Comparison of ENCODE assay signal across 1 cellular context in the genomic region with DNA sequence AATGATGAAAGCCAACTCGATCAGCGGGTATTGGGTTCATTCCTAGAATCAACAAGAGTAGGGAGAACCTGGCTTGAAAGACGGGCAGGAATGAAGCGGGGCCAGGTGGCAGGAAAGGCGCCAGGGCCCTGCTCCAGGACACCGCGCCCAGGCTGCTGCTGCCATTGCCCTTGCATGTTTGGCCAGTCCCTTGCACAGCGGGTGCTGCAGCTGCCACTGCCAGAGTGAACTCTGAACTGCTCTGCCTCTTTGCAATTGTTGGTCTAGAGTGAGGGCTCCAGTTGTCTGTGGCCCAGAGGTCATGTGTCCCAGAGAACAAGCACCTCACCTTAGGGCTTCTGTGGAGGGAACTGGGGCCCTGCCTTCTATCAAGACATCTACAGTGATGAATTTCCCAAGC.
TF ChIP-seq lines count a peak whose summit lies in the region.

No MANE protein-coding gene starts in this region.

TF ChIP-seq in HepG2, 621 proteins besides CTCF, POLR2A, EP300 and RAD21 (continued from another document and continues in another):
- TF ChIP-seq, protein P1, sequence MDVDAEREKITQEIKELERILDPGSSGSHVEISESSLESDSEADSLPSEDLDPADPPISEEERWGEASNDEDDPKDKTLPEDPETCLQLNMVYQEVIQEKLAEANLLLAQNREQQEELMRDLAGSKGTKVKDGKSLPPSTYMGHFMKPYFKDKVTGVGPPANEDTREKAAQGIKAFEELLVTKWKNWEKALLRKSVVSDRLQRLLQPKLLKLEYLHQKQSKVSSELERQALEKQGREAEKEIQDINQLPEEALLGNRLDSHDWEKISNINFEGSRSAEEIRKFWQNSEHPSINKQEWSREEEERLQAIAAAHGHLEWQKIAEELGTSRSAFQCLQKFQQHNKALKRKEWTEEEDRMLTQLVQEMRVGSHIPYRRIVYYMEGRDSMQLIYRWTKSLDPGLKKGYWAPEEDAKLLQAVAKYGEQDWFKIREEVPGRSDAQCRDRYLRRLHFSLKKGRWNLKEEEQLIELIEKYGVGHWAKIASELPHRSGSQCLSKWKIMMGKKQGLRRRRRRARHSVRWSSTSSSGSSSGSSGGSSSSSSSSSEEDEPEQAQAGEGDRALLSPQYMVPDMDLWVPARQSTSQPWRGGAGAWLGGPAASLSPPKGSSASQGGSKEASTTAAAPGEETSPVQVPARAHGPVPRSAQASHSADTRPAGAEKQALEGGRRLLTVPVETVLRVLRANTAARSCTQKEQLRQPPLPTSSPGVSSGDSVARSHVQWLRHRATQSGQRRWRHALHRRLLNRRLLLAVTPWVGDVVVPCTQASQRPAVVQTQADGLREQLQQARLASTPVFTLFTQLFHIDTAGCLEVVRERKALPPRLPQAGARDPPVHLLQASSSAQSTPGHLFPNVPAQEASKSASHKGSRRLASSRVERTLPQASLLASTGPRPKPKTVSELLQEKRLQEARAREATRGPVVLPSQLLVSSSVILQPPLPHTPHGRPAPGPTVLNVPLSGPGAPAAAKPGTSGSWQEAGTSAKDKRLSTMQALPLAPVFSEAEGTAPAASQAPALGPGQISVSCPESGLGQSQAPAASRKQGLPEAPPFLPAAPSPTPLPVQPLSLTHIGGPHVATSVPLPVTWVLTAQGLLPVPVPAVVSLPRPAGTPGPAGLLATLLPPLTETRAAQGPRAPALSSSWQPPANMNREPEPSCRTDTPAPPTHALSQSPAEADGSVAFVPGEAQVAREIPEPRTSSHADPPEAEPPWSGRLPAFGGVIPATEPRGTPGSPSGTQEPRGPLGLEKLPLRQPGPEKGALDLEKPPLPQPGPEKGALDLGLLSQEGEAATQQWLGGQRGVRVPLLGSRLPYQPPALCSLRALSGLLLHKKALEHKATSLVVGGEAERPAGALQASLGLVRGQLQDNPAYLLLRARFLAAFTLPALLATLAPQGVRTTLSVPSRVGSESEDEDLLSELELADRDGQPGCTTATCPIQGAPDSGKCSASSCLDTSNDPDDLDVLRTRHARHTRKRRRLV (CRISPR knock-in tag; IDR thresholded peaks at IDR 0.05) = no peak
- TF ChIP-seq, protein P2, sequence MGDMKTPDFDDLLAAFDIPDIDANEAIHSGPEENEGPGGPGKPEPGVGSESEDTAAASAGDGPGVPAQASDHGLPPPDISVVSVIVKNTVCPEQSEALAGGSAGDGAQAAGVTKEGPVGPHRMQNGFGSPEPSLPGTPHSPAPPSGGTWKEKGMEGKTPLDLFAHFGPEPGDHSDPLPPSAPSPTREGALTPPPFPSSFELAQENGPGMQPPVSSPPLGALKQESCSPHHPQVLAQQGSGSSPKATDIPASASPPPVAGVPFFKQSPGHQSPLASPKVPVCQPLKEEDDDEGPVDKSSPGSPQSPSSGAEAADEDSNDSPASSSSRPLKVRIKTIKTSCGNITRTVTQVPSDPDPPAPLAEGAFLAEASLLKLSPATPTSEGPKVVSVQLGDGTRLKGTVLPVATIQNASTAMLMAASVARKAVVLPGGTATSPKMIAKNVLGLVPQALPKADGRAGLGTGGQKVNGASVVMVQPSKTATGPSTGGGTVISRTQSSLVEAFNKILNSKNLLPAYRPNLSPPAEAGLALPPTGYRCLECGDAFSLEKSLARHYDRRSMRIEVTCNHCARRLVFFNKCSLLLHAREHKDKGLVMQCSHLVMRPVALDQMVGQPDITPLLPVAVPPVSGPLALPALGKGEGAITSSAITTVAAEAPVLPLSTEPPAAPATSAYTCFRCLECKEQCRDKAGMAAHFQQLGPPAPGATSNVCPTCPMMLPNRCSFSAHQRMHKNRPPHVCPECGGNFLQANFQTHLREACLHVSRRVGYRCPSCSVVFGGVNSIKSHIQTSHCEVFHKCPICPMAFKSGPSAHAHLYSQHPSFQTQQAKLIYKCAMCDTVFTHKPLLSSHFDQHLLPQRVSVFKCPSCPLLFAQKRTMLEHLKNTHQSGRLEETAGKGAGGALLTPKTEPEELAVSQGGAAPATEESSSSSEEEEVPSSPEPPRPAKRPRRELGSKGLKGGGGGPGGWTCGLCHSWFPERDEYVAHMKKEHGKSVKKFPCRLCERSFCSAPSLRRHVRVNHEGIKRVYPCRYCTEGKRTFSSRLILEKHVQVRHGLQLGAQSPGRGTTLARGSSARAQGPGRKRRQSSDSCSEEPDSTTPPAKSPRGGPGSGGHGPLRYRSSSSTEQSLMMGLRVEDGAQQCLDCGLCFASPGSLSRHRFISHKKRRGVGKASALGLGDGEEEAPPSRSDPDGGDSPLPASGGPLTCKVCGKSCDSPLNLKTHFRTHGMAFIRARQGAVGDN (CRISPR knock-in tag; IDR thresholded peaks at IDR 0.05) = peak; percentile 80
- no peak for TF ChIP-seq NONO (IDR thresholded peaks at IDR 0.05)
- peak; percentile 66; the same call in 1 of the 2 replicates for TF ChIP-seq NONO (CRISPR knock-in tag; conservative IDR thresholded peaks at IDR 0.05)
- TF ChIP-seq, protein P3, sequence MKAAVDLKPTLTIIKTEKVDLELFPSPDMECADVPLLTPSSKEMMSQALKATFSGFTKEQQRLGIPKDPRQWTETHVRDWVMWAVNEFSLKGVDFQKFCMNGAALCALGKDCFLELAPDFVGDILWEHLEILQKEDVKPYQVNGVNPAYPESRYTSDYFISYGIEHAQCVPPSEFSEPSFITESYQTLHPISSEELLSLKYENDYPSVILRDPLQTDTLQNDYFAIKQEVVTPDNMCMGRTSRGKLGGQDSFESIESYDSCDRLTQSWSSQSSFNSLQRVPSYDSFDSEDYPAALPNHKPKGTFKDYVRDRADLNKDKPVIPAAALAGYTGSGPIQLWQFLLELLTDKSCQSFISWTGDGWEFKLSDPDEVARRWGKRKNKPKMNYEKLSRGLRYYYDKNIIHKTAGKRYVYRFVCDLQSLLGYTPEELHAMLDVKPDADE (CRISPR knock-in tag; IDR thresholded peaks at IDR 0.05) = no peak
- no peak for TF ChIP-seq ZNF24 (IDR thresholded peaks at IDR 0.05)
- no peak for TF ChIP-seq GLI4 (CRISPR knock-in tag; IDR thresholded peaks at IDR 0.05; ENCODE audit: borderline replicate concordance)
- 0 out of 2 replicates have a peak, but pooled peaks have one; percentile 35 for TF ChIP-seq PITX1 (CRISPR knock-in tag; IDR thresholded peaks at IDR 0.05)
- TF ChIP-seq NCOR1 (IDR thresholded peaks at IDR 0.05; ENCODE audit: borderline replicate concordance, low read length) = peak; percentile 62; the same call in 1 of the 2 replicates
- TF ChIP-seq, protein P4, sequence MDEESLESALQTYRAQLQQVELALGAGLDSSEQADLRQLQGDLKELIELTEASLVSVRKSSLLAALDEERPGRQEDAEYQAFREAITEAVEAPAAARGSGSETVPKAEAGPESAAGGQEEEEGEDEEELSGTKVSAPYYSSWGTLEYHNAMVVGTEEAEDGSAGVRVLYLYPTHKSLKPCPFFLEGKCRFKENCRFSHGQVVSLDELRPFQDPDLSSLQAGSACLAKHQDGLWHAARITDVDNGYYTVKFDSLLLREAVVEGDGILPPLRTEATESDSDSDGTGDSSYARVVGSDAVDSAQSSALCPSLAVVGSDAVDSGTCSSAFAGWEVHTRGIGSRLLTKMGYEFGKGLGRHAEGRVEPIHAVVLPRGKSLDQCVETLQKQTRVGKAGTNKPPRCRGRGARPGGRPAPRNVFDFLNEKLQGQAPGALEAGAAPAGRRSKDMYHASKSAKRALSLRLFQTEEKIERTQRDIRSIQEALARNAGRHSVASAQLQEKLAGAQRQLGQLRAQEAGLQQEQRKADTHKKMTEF (CRISPR knock-in tag; IDR thresholded peaks at IDR 0.05) = no peak; the same call in 1 of the 2 replicates
- no peak for TF ChIP-seq ATRX (CRISPR knock-in tag; IDR thresholded peaks at IDR 0.05; ENCODE audit: borderline replicate concordance)
- TF ChIP-seq, protein P5, sequence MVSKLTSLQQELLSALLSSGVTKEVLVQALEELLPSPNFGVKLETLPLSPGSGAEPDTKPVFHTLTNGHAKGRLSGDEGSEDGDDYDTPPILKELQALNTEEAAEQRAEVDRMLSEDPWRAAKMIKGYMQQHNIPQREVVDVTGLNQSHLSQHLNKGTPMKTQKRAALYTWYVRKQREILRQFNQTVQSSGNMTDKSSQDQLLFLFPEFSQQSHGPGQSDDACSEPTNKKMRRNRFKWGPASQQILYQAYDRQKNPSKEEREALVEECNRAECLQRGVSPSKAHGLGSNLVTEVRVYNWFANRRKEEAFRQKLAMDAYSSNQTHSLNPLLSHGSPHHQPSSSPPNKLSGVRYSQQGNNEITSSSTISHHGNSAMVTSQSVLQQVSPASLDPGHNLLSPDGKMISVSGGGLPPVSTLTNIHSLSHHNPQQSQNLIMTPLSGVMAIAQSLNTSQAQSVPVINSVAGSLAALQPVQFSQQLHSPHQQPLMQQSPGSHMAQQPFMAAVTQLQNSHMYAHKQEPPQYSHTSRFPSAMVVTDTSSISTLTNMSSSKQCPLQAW (CRISPR knock-in tag; IDR thresholded peaks at IDR 0.05) = 0 out of 2 replicates have a peak, but pooled peaks have one; percentile 39
- TF ChIP-seq NRL (CRISPR knock-in tag; IDR thresholded peaks at IDR 0.05; ENCODE audit: borderline replicate concordance) = peak; percentile 63; the same call in 1 of the 2 replicates
- TF ChIP-seq MBD4 (IDR thresholded peaks at IDR 0.05; ENCODE audit: borderline replicate concordance, low read length) = no peak
- TF ChIP-seq ZNF7 (CRISPR knock-in tag; IDR thresholded peaks at IDR 0.05) = no peak
- no peak for TF ChIP-seq ZSCAN9 (CRISPR knock-in tag; IDR thresholded peaks at IDR 0.05; ENCODE audit: borderline replicate concordance)
- TF ChIP-seq BATF2 (CRISPR knock-in tag; IDR thresholded peaks at IDR 0.05) = no peak
- TF ChIP-seq ZNF253 (CRISPR knock-in tag; IDR thresholded peaks at IDR 0.05; ENCODE audit: borderline replicate concordance) = no peak
- TF ChIP-seq ZNF468 (CRISPR knock-in tag; IDR thresholded peaks at IDR 0.05) = no peak
- TF ChIP-seq MEIS1 (CRISPR knock-in tag; IDR thresholded peaks at IDR 0.05; ENCODE audit: borderline replicate concordance) = no peak; the same call in 1 of the 2 replicates
- TF ChIP-seq GRHL1 (CRISPR knock-in tag; conservative IDR thresholded peaks at IDR 0.05) = no peak
- TF ChIP-seq AGO1 (IDR thresholded peaks at IDR 0.05; ENCODE audit: low read depth, low read length, poor library complexity, severe bottlenecking) = no peak
- no peak; the same call in 1 of the 2 replicates for TF ChIP-seq ZNF766 (CRISPR knock-in tag; IDR thresholded peaks at IDR 0.05; ENCODE audit: borderline replicate concordance)
- TF ChIP-seq GZF1 (CRISPR knock-in tag; IDR thresholded peaks at IDR 0.05) = 0 out of 2 replicates have a peak, but pooled peaks have one; percentile 61
- TF ChIP-seq PBX2 (CRISPR knock-in tag; IDR thresholded peaks at IDR 0.05) = no peak
- TF ChIP-seq, protein P6, sequence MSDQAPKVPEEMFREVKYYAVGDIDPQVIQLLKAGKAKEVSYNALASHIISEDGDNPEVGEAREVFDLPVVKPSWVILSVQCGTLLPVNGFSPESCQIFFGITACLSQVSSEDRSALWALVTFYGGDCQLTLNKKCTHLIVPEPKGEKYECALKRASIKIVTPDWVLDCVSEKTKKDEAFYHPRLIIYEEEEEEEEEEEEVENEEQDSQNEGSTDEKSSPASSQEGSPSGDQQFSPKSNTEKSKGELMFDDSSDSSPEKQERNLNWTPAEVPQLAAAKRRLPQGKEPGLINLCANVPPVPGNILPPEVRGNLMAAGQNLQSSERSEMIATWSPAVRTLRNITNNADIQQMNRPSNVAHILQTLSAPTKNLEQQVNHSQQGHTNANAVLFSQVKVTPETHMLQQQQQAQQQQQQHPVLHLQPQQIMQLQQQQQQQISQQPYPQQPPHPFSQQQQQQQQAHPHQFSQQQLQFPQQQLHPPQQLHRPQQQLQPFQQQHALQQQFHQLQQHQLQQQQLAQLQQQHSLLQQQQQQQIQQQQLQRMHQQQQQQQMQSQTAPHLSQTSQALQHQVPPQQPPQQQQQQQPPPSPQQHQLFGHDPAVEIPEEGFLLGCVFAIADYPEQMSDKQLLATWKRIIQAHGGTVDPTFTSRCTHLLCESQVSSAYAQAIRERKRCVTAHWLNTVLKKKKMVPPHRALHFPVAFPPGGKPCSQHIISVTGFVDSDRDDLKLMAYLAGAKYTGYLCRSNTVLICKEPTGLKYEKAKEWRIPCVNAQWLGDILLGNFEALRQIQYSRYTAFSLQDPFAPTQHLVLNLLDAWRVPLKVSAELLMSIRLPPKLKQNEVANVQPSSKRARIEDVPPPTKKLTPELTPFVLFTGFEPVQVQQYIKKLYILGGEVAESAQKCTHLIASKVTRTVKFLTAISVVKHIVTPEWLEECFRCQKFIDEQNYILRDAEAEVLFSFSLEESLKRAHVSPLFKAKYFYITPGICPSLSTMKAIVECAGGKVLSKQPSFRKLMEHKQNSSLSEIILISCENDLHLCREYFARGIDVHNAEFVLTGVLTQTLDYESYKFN (CRISPR knock-in tag; conservative IDR thresholded peaks at IDR 0.05) = peak; percentile 80
- TF ChIP-seq MZF1 (CRISPR knock-in tag; IDR thresholded peaks at IDR 0.05; ENCODE audit: borderline replicate concordance) = no peak
- TF ChIP-seq SOX5 (CRISPR knock-in tag; IDR thresholded peaks at IDR 0.05; ENCODE audit: borderline replicate concordance) = peak; percentile 72
- TF ChIP-seq, protein P7, sequence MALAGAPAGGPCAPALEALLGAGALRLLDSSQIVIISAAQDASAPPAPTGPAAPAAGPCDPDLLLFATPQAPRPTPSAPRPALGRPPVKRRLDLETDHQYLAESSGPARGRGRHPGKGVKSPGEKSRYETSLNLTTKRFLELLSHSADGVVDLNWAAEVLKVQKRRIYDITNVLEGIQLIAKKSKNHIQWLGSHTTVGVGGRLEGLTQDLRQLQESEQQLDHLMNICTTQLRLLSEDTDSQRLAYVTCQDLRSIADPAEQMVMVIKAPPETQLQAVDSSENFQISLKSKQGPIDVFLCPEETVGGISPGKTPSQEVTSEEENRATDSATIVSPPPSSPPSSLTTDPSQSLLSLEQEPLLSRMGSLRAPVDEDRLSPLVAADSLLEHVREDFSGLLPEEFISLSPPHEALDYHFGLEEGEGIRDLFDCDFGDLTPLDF (CRISPR knock-in tag; IDR thresholded peaks at IDR 0.05) = no peak
- TF ChIP-seq ZNF10 (CRISPR knock-in tag; IDR thresholded peaks at IDR 0.05; ENCODE audit: borderline replicate concordance, low read depth) = no peak
- TF ChIP-seq DMAP1 (CRISPR knock-in tag; IDR thresholded peaks at IDR 0.05) = peak; percentile 68
